1 cellular context compared by ENCODE assay signal in the genomic region with DNA sequence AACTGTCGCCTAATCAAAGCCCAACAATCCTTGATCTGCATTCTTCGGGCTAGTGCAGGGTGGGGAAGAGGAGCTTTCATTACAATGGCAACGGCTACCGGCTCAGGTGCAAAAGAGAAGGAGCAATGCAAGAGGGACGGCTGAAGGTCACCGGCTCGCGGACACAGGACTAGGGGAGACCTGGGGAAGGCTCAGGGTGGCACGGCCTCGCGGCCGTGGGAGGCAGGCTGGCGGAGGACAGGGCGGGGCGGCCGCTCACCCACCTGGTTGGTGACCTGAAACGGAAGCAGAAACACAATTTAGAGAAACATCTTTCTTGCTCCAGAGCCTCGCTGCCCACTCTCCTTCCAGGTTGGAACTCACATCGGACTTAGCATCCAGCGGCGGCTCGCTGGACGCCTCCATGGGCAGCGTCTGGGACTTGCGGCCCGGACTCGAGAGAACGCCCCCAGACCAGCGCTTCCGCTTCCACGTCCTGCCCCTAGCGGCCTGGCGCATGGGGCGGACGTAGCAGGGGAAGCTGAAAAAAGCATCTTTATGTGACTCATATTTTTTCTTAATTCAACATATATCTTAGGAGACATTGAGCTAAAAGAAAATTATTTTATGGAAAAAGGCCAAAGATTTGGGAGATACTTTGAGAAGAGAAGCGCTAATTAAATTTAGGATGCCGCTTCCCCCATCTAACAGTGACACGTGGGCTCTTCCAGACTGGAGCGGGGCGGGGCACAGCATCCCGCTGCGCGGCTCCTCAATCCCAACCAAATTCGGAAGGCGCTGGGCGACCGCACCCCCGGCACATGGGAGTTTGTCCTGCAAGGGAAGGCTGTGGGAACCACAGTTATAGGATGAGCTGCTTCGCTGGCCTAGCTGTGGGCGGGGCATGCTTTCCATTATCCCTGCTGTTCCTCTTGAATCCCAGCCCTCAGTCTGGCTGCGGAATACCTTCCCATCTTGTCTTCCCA.
A peak's percentile ranks its signal among the peaks of the same experiment; 100 is the strongest.
TF ChIP-seq lines count a peak whose summit lies in the region.

A gene (minus strand): TSS at position 441 of the 965 bp plus-strand sequence. CDS start 36 bp downstream, at position 405.

TF ChIP-seq in HepG2, 621 proteins besides CTCF, POLR2A, EP300 and RAD21 (continued from another document and continues in another):
- TF ChIP-seq, protein P1, sequence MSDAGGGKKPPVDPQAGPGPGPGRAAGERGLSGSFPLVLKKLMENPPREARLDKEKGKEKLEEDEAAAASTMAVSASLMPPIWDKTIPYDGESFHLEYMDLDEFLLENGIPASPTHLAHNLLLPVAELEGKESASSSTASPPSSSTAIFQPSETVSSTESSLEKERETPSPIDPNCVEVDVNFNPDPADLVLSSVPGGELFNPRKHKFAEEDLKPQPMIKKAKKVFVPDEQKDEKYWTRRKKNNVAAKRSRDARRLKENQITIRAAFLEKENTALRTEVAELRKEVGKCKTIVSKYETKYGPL (CRISPR knock-in tag; IDR thresholded peaks at IDR 0.05), result no peak
- TF ChIP-seq HNRNPL (IDR thresholded peaks at IDR 0.05; ENCODE audit: low read depth, low read length) (peak; percentile 78), HNRNPH1 (optimal IDR thresholded peaks at IDR 0.05; ENCODE audit: low read depth, low read length) (no peak), SYNCRIP (IDR thresholded peaks at IDR 0.05; ENCODE audit: insufficient read depth, low read depth, low read length) (no peak), POLR2AphosphoS5 (IDR thresholded peaks at IDR 0.05; ENCODE audit: low read depth, low read length) (peak; percentile 89), ZNF180 (CRISPR knock-in tag; IDR thresholded peaks at IDR 0.05; ENCODE audit: borderline replicate concordance, low read depth) (no peak), MED13 (CRISPR knock-in tag; IDR thresholded peaks at IDR 0.05) (peak; percentile 59; the same call in 1 of the 2 replicates), ZNF713 (CRISPR knock-in tag; IDR thresholded peaks at IDR 0.05) (no peak), IKZF4 (CRISPR knock-in tag; IDR thresholded peaks at IDR 0.05; ENCODE audit: borderline replicate concordance, low read depth, not compliant biosample characterization) (peak; percentile 50), HOXA9 (CRISPR knock-in tag; IDR thresholded peaks at IDR 0.05; ENCODE audit: borderline replicate concordance) (no peak), ZBTB1 (CRISPR knock-in tag; IDR thresholded peaks at IDR 0.05; ENCODE audit: borderline replicate concordance) (peak; percentile 50; the same call in 1 of the 2 replicates), ZNF777 (CRISPR knock-in tag; IDR thresholded peaks at IDR 0.05) (peak; percentile 36), CENPT (CRISPR knock-in tag; IDR thresholded peaks at IDR 0.05; ENCODE audit: low read depth) (no peak), CENPX (CRISPR knock-in tag; IDR thresholded peaks at IDR 0.05) (no peak), ZFYVE20 (CRISPR knock-in tag; IDR thresholded peaks at IDR 0.05; ENCODE audit: borderline replicate concordance, low read depth) (no peak), ZBTB7B (CRISPR knock-in tag; IDR thresholded peaks at IDR 0.05) (no peak; the same call in 1 of the 2 replicates), SUZ12 (IDR thresholded peaks at IDR 0.05; ENCODE audit: low read depth, low read length) (no peak), ZNF451 (CRISPR knock-in tag; IDR thresholded peaks at IDR 0.05) (no peak), NFE2L2 (IDR thresholded peaks at IDR 0.05; ENCODE audit: low read length) (no peak)
- TF ChIP-seq, protein P2, sequence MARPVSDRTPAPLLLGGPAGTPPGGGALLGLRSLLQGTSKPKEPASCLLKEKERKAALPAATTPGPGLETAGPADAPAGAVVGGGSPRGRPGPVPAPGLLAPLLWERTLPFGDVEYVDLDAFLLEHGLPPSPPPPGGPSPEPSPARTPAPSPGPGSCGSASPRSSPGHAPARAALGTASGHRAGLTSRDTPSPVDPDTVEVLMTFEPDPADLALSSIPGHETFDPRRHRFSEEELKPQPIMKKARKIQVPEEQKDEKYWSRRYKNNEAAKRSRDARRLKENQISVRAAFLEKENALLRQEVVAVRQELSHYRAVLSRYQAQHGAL (CRISPR knock-in tag; IDR thresholded peaks at IDR 0.05; ENCODE audit: not compliant biosample characterization), result peak; percentile 4
- TF ChIP-seq, protein P3, sequence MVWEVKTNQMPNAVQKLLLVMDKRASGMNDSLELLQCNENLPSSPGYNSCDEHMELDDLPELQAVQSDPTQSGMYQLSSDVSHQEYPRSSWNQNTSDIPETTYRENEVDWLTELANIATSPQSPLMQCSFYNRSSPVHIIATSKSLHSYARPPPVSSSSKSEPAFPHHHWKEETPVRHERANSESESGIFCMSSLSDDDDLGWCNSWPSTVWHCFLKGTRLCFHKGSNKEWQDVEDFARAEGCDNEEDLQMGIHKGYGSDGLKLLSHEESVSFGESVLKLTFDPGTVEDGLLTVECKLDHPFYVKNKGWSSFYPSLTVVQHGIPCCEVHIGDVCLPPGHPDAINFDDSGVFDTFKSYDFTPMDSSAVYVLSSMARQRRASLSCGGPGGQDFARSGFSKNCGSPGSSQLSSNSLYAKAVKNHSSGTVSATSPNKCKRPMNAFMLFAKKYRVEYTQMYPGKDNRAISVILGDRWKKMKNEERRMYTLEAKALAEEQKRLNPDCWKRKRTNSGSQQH (CRISPR knock-in tag; IDR thresholded peaks at IDR 0.05; ENCODE audit: low read depth), result 0 out of 2 replicates have a peak, but pooled peaks have one; percentile 15
- TF ChIP-seq, protein P4, sequence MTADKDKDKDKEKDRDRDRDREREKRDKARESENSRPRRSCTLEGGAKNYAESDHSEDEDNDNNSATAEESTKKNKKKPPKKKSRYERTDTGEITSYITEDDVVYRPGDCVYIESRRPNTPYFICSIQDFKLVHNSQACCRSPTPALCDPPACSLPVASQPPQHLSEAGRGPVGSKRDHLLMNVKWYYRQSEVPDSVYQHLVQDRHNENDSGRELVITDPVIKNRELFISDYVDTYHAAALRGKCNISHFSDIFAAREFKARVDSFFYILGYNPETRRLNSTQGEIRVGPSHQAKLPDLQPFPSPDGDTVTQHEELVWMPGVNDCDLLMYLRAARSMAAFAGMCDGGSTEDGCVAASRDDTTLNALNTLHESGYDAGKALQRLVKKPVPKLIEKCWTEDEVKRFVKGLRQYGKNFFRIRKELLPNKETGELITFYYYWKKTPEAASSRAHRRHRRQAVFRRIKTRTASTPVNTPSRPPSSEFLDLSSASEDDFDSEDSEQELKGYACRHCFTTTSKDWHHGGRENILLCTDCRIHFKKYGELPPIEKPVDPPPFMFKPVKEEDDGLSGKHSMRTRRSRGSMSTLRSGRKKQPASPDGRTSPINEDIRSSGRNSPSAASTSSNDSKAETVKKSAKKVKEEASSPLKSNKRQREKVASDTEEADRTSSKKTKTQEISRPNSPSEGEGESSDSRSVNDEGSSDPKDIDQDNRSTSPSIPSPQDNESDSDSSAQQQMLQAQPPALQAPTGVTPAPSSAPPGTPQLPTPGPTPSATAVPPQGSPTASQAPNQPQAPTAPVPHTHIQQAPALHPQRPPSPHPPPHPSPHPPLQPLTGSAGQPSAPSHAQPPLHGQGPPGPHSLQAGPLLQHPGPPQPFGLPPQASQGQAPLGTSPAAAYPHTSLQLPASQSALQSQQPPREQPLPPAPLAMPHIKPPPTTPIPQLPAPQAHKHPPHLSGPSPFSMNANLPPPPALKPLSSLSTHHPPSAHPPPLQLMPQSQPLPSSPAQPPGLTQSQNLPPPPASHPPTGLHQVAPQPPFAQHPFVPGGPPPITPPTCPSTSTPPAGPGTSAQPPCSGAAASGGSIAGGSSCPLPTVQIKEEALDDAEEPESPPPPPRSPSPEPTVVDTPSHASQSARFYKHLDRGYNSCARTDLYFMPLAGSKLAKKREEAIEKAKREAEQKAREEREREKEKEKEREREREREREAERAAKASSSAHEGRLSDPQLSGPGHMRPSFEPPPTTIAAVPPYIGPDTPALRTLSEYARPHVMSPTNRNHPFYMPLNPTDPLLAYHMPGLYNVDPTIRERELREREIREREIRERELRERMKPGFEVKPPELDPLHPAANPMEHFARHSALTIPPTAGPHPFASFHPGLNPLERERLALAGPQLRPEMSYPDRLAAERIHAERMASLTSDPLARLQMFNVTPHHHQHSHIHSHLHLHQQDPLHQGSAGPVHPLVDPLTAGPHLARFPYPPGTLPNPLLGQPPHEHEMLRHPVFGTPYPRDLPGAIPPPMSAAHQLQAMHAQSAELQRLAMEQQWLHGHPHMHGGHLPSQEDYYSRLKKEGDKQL (CRISPR knock-in tag; IDR thresholded peaks at IDR 0.05; ENCODE audit: low read depth), result no peak
- TF ChIP-seq, protein P5, sequence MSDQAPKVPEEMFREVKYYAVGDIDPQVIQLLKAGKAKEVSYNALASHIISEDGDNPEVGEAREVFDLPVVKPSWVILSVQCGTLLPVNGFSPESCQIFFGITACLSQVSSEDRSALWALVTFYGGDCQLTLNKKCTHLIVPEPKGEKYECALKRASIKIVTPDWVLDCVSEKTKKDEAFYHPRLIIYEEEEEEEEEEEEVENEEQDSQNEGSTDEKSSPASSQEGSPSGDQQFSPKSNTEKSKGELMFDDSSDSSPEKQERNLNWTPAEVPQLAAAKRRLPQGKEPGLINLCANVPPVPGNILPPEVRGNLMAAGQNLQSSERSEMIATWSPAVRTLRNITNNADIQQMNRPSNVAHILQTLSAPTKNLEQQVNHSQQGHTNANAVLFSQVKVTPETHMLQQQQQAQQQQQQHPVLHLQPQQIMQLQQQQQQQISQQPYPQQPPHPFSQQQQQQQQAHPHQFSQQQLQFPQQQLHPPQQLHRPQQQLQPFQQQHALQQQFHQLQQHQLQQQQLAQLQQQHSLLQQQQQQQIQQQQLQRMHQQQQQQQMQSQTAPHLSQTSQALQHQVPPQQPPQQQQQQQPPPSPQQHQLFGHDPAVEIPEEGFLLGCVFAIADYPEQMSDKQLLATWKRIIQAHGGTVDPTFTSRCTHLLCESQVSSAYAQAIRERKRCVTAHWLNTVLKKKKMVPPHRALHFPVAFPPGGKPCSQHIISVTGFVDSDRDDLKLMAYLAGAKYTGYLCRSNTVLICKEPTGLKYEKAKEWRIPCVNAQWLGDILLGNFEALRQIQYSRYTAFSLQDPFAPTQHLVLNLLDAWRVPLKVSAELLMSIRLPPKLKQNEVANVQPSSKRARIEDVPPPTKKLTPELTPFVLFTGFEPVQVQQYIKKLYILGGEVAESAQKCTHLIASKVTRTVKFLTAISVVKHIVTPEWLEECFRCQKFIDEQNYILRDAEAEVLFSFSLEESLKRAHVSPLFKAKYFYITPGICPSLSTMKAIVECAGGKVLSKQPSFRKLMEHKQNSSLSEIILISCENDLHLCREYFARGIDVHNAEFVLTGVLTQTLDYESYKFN (CRISPR knock-in tag; conservative IDR thresholded peaks at IDR 0.05), result peak; percentile 31; the same call in 1 of the 2 replicates
- TF ChIP-seq, protein P6, sequence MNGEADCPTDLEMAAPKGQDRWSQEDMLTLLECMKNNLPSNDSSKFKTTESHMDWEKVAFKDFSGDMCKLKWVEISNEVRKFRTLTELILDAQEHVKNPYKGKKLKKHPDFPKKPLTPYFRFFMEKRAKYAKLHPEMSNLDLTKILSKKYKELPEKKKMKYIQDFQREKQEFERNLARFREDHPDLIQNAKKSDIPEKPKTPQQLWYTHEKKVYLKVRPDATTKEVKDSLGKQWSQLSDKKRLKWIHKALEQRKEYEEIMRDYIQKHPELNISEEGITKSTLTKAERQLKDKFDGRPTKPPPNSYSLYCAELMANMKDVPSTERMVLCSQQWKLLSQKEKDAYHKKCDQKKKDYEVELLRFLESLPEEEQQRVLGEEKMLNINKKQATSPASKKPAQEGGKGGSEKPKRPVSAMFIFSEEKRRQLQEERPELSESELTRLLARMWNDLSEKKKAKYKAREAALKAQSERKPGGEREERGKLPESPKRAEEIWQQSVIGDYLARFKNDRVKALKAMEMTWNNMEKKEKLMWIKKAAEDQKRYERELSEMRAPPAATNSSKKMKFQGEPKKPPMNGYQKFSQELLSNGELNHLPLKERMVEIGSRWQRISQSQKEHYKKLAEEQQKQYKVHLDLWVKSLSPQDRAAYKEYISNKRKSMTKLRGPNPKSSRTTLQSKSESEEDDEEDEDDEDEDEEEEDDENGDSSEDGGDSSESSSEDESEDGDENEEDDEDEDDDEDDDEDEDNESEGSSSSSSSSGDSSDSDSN (CRISPR knock-in tag; IDR thresholded peaks at IDR 0.05), result peak; percentile 84
- TF ChIP-seq, protein P7, sequence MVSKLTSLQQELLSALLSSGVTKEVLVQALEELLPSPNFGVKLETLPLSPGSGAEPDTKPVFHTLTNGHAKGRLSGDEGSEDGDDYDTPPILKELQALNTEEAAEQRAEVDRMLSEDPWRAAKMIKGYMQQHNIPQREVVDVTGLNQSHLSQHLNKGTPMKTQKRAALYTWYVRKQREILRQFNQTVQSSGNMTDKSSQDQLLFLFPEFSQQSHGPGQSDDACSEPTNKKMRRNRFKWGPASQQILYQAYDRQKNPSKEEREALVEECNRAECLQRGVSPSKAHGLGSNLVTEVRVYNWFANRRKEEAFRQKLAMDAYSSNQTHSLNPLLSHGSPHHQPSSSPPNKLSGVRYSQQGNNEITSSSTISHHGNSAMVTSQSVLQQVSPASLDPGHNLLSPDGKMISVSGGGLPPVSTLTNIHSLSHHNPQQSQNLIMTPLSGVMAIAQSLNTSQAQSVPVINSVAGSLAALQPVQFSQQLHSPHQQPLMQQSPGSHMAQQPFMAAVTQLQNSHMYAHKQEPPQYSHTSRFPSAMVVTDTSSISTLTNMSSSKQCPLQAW (CRISPR knock-in tag; IDR thresholded peaks at IDR 0.05), result peak; percentile 41; the same call in 1 of the 2 replicates
- TF ChIP-seq, protein P8, sequence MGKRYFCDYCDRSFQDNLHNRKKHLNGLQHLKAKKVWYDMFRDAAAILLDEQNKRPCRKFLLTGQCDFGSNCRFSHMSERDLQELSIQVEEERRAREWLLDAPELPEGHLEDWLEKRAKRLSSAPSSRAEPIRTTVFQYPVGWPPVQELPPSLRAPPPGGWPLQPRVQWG (CRISPR knock-in tag; IDR thresholded peaks at IDR 0.05; ENCODE audit: borderline replicate concordance, low read depth), result no peak
- TF ChIP-seq, protein P9, sequence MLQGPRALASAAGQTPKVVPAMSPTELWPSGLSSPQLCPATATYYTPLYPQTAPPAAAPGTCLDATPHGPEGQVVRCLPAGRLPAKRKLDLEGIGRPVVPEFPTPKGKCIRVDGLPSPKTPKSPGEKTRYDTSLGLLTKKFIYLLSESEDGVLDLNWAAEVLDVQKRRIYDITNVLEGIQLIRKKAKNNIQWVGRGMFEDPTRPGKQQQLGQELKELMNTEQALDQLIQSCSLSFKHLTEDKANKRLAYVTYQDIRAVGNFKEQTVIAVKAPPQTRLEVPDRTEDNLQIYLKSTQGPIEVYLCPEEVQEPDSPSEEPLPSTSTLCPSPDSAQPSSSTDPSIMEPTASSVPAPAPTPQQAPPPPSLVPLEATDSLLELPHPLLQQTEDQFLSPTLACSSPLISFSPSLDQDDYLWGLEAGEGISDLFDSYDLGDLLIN (CRISPR knock-in tag; IDR thresholded peaks at IDR 0.05; ENCODE audit: borderline replicate concordance), result no peak
